Comparison of ENCODE assay signal across 1 cellular context in the genomic region with DNA sequence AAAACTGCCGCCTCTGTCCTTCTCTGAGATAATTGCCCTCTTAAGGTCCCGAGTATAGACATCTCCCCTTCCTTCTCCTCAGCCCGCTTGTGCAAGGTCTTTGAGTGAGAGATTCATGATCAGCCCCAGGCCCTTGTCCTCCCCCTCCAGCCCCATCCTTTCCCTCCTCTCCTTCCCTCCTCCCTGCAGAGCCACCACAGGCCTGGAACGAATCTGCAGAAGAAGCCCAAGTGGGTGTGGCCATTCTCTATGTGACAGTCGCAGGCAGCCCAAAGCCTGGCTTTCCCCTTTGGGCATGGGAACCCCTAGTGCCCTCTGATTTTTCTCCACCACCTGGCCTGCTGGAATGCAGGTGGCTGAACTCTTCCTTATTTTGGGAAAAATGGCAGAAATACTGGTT.
TF ChIP-seq lines count a peak whose summit lies in the region.

No MANE protein-coding gene starts in this region.

TF ChIP-seq in HEK293, 187 proteins besides CTCF, POLR2A, EP300 and RAD21:
- TF ChIP-seq ZNF561 (tag by site-specific recombination; IDR thresholded peaks at IDR 0.05; ENCODE audit: borderline replicate concordance), result no peak
- TF ChIP-seq TCF7L2 (IDR thresholded peaks at IDR 0.05; ENCODE audit: borderline replicate concordance, low read depth, low read length), result no peak
- TF ChIP-seq ZBTB6 (tag by site-specific recombination; IDR thresholded peaks at IDR 0.05), result no peak
- TF ChIP-seq KLF1 (tag by site-specific recombination; IDR thresholded peaks at IDR 0.05), result 0 out of 2 replicates have a peak, but pooled peaks have one; percentile 15
- no peak for TF ChIP-seq ZNF416 (tag by site-specific recombination; IDR thresholded peaks at IDR 0.05)
- TF ChIP-seq ZNF398 (tag by site-specific recombination; IDR thresholded peaks at IDR 0.05), result peak; percentile 70; the same call in 1 of the 2 replicates
- peak; percentile 93 for TF ChIP-seq KLF9 (tag by site-specific recombination; IDR thresholded peaks at IDR 0.05; ENCODE audit: low read depth)
